Comparison of ENCODE assay signal across 9 cellular contexts in genomic region chr5:142145106-142145900, GRCh38. TPM values are rescaled to one million over a fixed set of nuclear protein-coding genes. Genes with fewer than 3 reads are reported as not detected.
DNase-seq lines count a peak whose midpoint lies in the region; ATAC-seq and TF ChIP-seq lines count a peak whose summit lies in the region.
"Had no signal": no experiment of that assay in that cellular context is flagged by ENCODE, and none has a peak within 500 bp of the region (broad histone marks: within the 10 kb centered on the region; RNA-seq: fewer than 3 reads in every experiment).

No MANE protein-coding gene starts in this region.

- H3K27ac Mint-ChIP-seq in activated CD4-positive, alpha-beta T cell treated with anti-CD3 and anti-CD28 coated beads, Interleukin-2, amount 10 ng/mL, durations not matched to agents 7 days and 5 days, result no peak overlapping the region
- H3K27ac Mint-ChIP-seq in effector memory CD8-positive, alpha-beta T cell, result no peak overlapping the region
- H3K27ac Mint-ChIP-seq in mesothelial cell of epicardium, result no peak overlapping the region
- H3K27ac Mint-ChIP-seq: stimulated activated naive CD8-positive, alpha-beta T cell treated with anti-CD3 and anti-CD28 coated beads, Interleukin-15, Interleukin-2, amounts not matched to agents 100 ng/mL and 50 ng/mL, for 24 hours had no signal

- TF ChIP-seq CTCF in mesothelial cell of epicardium (IDR thresholded peaks at IDR 0.05; ENCODE audit: unreplicated experiment), result peak; percentile 48

- CTCF ChIA-PET in activated CD4-positive, alpha-beta T cell treated with anti-CD3 and anti-CD28 coated beads, Interleukin-2, amount 10 ng/mL, durations not matched to agents 7 days and 5 days (lab: Charles Lee), result interaction anchor here (0.8 to 3.1 kb wide), 5 partner anchors 21 to 168 kb away, joined by 3 to 15 read pairs (median 4); no protein-coding TSS in a partner anchor

- DNase-seq in SIG-M5 treated with dmso at 0.1 percent for 504 hours (lab: John Stamatoyannopoulos, UW; ENCODE audit: unreplicated experiment) (peak; percentile 88), SIG-M5 (lab: John Stamatoyannopoulos, UW) (no peak), NCI-H345 (lab: John Stamatoyannopoulos, UW) (peak; percentile 31), mesothelial cell of epicardium (ENCODE audit: low spot score in 2 of 2, unreplicated experiment in 2 of 2) (peak in 1 of 2 experiments; percentile 43)
- peak; percentile 83 for DNase-seq in activated CD4-positive, alpha-beta T cell treated with anti-CD3 and anti-CD28 coated beads, Interleukin-2, amount 10 ng/mL, durations not matched to agents 7 days and 5 days
- peak; percentile 42 to 59 (median 51) for DNase-seq in effector memory CD8-positive, alpha-beta T cell
- DNase-seq in stimulated activated CD8-positive, alpha-beta memory T cell treated with anti-CD3 and anti-CD28 coated beads, Interleukin-7, amount 100 ng/mL, for 4 hours (ENCODE audit: low read depth in 2 of 2), result peak; percentile 33 to 52

- no peak overlapping the region for H3K4me3 Mint-ChIP-seq in activated CD4-positive, alpha-beta T cell treated with anti-CD3 and anti-CD28 coated beads, Interleukin-2, amount 10 ng/mL, durations not matched to agents 7 days and 5 days
- H3K4me3 Mint-ChIP-seq in effector memory CD8-positive, alpha-beta T cell, result no peak overlapping the region
- H3K4me3 Mint-ChIP-seq in mesothelial cell of epicardium, result no peak overlapping the region
- H3K4me3 Mint-ChIP-seq: stimulated activated naive CD8-positive, alpha-beta T cell treated with anti-CD3 and anti-CD28 coated beads, Interleukin-15, Interleukin-2, amounts not matched to agents 100 ng/mL and 50 ng/mL, for 24 hours had no signal

- H3K36me3 Mint-ChIP-seq in activated CD4-positive, alpha-beta T cell treated with anti-CD3 and anti-CD28 coated beads, Interleukin-2, amount 10 ng/mL, durations not matched to agents 7 days and 5 days (ENCODE audit: low read depth), result peaks cover 38% of the 10 kb centered on the region
- peaks cover 66% of the 10 kb centered on the region for H3K36me3 Mint-ChIP-seq in effector memory CD8-positive, alpha-beta T cell (ENCODE audit: insufficient read depth)
- H3K36me3 Mint-ChIP-seq in mesothelial cell of epicardium, result peaks cover 27% of the 10 kb centered on the region

- no peaks in the 10 kb centered on the region for H3K9me3 Mint-ChIP-seq in activated CD4-positive, alpha-beta T cell treated with anti-CD3 and anti-CD28 coated beads, Interleukin-2, amount 10 ng/mL, durations not matched to agents 7 days and 5 days
- H3K9me3 Mint-ChIP-seq in effector memory CD8-positive, alpha-beta T cell, result no peaks in the 10 kb centered on the region
- peaks cover 5% of the 10 kb centered on the region for H3K9me3 Mint-ChIP-seq in mesothelial cell of epicardium
- H3K9me3 Mint-ChIP-seq: stimulated activated naive CD8-positive, alpha-beta T cell treated with anti-CD3 and anti-CD28 coated beads, Interleukin-15, Interleukin-2, amounts not matched to agents 100 ng/mL and 50 ng/mL, for 24 hours had no signal

- POLR2A ChIA-PET in activated CD4-positive, alpha-beta T cell treated with anti-CD3 and anti-CD28 coated beads, Interleukin-2, amount 10 ng/mL, durations not matched to agents 7 days and 5 days (lab: Charles Lee), result no interaction called here

- H3K4me1 Mint-ChIP-seq in activated CD4-positive, alpha-beta T cell treated with anti-CD3 and anti-CD28 coated beads, Interleukin-2, amount 10 ng/mL, durations not matched to agents 7 days and 5 days, result peaks cover 2% of the 10 kb centered on the region
- H3K4me1 Mint-ChIP-seq in effector memory CD8-positive, alpha-beta T cell (ENCODE audit: low read depth in 2 of 2), result no peaks in the 10 kb centered on the region
- H3K4me1 Mint-ChIP-seq in mesothelial cell of epicardium, result no peaks in the 10 kb centered on the region

- ATAC-seq in HG02870 (IDR thresholded peaks at IDR 0.05; ENCODE audit: unreplicated experiment), result peak; percentile 88
- peak; percentile 87 for ATAC-seq in effector memory CD8-positive, alpha-beta T cell (replicated peaks)

- no peaks in the 10 kb centered on the region for H3K27me3 Mint-ChIP-seq in activated CD4-positive, alpha-beta T cell treated with anti-CD3 and anti-CD28 coated beads, Interleukin-2, amount 10 ng/mL, durations not matched to agents 7 days and 5 days
- H3K27me3 Mint-ChIP-seq in effector memory CD8-positive, alpha-beta T cell, result no peaks in the 10 kb centered on the region
- no peaks in the 10 kb centered on the region for H3K27me3 Mint-ChIP-seq in mesothelial cell of epicardium (ENCODE audit: low read depth)
- H3K27me3 Mint-ChIP-seq: stimulated activated naive CD8-positive, alpha-beta T cell treated with anti-CD3 and anti-CD28 coated beads, Interleukin-15, Interleukin-2, amounts not matched to agents 100 ng/mL and 50 ng/mL, for 24 hours had no signal

RNA-seq across cellular contexts. Expression of gene NDFIP1, which starts 36.7 kb away (rescaled TPM):
- 10 to 100 TPM; 65.2 to 70.2 TPM for total RNA-seq in activated CD4-positive, alpha-beta T cell treated with anti-CD3 and anti-CD28 coated beads, Interleukin-2, amount 10 ng/mL, durations not matched to agents 7 days and 5 days
- total RNA-seq in mesothelial cell of epicardium, result 63.2 to 67.9 TPM (median 66.1 TPM) in 3 replicates
